1 cellular context compared by ENCODE assay signal in genomic region chr7:26864309-26865093, GRCh38.
TF ChIP-seq lines count a peak whose summit lies in the region.

SKAP2 (minus strand) TSS chr7:26864590; CDS start chr7:26864429, 161 bp downstream.

TF ChIP-seq in liver, 16 proteins besides CTCF, POLR2A, EP300 and RAD21 (continued from another document):
- peak; percentile 74 for TF ChIP-seq REST (IDR thresholded peaks at IDR 0.05)
